ENCODE assay signal across 19 cellular contexts in the genomic region with DNA sequence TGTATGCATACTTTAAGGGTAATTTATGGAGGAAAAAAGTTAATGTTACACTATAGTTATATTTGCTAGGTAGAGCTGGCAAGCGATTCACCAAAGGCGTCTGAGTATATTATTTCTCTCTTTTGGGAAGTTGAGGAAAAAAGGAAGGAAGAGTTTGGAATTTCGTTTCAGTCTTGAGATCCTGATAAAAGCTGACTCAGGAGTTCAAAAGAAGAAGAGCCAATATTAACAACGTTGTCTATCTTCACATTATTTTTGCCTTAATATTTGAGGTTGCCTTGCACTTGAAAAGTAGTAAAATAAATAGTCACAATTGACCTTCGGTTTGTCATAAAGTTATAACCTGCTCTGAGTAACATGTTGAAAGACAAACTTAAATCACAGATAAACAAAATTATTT.
DNase-seq lines count a peak whose midpoint lies in the region; ATAC-seq, FAIRE-seq and TF ChIP-seq lines count a peak whose summit lies in the region.
"Had no signal": no experiment of that assay in that cellular context is flagged by ENCODE, and none has a peak within 500 bp of the region (broad histone marks: within the 10 kb centered on the region; RNA-seq: fewer than 3 reads in every experiment).

No MANE protein-coding gene starts in this region.

- H3K4me3 ChIP-seq in IMR-90 (ENCODE audit: insufficient read depth, low read depth, low read length) (no peak overlapping the region), H1 (ENCODE audit: extremely low read depth in 1 of 4, insufficient read depth in 2 of 4, low read depth in 3 of 4, low read length in 4 of 4) (no peak overlapping the region), osteoblast (ENCODE audit: insufficient read depth, low read length) (peak overlapping the region; percentile 8)
- no peak overlapping the region for H3K4me3 ChIP-seq in CD4-positive, alpha-beta memory T cell (ENCODE audit: low read length in 2 of 2)
- H3K4me3 ChIP-seq: BLaER1 had no signal

- H3K4me1 Mint-ChIP-seq in CD4-positive, alpha-beta memory T cell, result no peaks in the 10 kb centered on the region
- H3K4me1 Mint-ChIP-seq in Calu3 (ENCODE audit: low read depth, unreplicated experiment), result no peaks in the 10 kb centered on the region
- H3K4me1 Mint-ChIP-seq: B cell; CD4-positive, CD25-positive, alpha-beta regulatory T cell; CD8-positive, alpha-beta memory T cell had no signal

- no peak overlapping the region for H3K23ac ChIP-seq in IMR-90 (ENCODE audit: low read depth, low read length)
- no peak overlapping the region for H3K23ac ChIP-seq in H1 (ENCODE audit: insufficient read length)

- H2AK5ac ChIP-seq in IMR-90 (ENCODE audit: low read depth, low read length), result no peak overlapping the region
- H2AK5ac ChIP-seq in H1 (ENCODE audit: low read depth, low read length), result no peak overlapping the region

- H3K4ac ChIP-seq in IMR-90 (ENCODE audit: low read depth, low read length), result no peak overlapping the region
- no peak overlapping the region for H3K4ac ChIP-seq in H1 (replicated peaks; ENCODE audit: insufficient read length, low read depth, low read length)

- H2BK120ac ChIP-seq in IMR-90 (ENCODE audit: low read depth, low read length) (no peak overlapping the region), H1 (replicated peaks; ENCODE audit: low read depth, low read length) (no peak overlapping the region)

- no peak for TF ChIP-seq EP300 in H1 (IDR thresholded peaks at IDR 0.05; ENCODE audit: borderline replicate concordance in 1 of 2, low read depth in 2 of 2, low read length in 2 of 2)

- H3K18ac ChIP-seq in IMR-90 (ENCODE audit: low read depth, low read length), result no peak overlapping the region
- H3K18ac ChIP-seq in H1 (ENCODE audit: extremely low read depth, low read length), result no peak overlapping the region

- no peaks in the 10 kb centered on the region for H3K4me1 ChIP-seq in IMR-90 (ENCODE audit: control insufficient read depth, insufficient read depth, low read length)
- no peaks in the 10 kb centered on the region for H3K4me1 ChIP-seq in H1 (replicated peaks in 1 of 4; ENCODE audit: control insufficient read depth in 3 of 4, insufficient read depth in 4 of 4, low read length in 3 of 4)
- no peaks in the 10 kb centered on the region for H3K4me1 ChIP-seq in osteoblast (ENCODE audit: insufficient read depth, low read length)
- H3K4me1 ChIP-seq in CD4-positive, alpha-beta memory T cell (ENCODE audit: insufficient read depth, low read length), result no peaks in the 10 kb centered on the region
- H3K4me1 ChIP-seq: BLaER1 had no signal

- H2AK9ac ChIP-seq in IMR-90 (replicated peaks; ENCODE audit: low read depth, low read length, poor library complexity), result no peak overlapping the region

- H2BK20ac ChIP-seq in IMR-90 (ENCODE audit: low read depth, low read length) (no peak overlapping the region), H1 (ENCODE audit: low read length) (no peak overlapping the region)

- H4K5ac ChIP-seq in IMR-90 (ENCODE audit: low read depth, low read length) (no peak overlapping the region), H1 (ENCODE audit: insufficient read length, low read depth, low read length) (no peak overlapping the region)

- H2BK12ac ChIP-seq in H1 (ENCODE audit: low read depth, low read length), result no peak overlapping the region

- H3K79me2 ChIP-seq in H1 (ENCODE audit: control insufficient read depth in 1 of 2, insufficient read depth in 2 of 2, low read length in 2 of 2) (no peaks in the 10 kb centered on the region), osteoblast (ENCODE audit: insufficient read depth, low read length) (no peaks in the 10 kb centered on the region)

- no peaks in the 10 kb centered on the region for H3K9me1 ChIP-seq in IMR-90 (ENCODE audit: insufficient read depth, low read length)

- no peak overlapping the region for H3K27ac Mint-ChIP-seq in CD4-positive, alpha-beta memory T cell
- no peak overlapping the region for H3K27ac Mint-ChIP-seq in Calu3 (ENCODE audit: unreplicated experiment)
- H3K27ac Mint-ChIP-seq: B cell; CD4-positive, CD25-positive, alpha-beta regulatory T cell; CD8-positive, alpha-beta memory T cell had no signal

- H3K36me3 Mint-ChIP-seq in CD4-positive, alpha-beta memory T cell, result no peaks in the 10 kb centered on the region
- no peaks in the 10 kb centered on the region for H3K36me3 Mint-ChIP-seq in Calu3 (ENCODE audit: insufficient read depth, unreplicated experiment)
- H3K36me3 Mint-ChIP-seq: CD4-positive, CD25-positive, alpha-beta regulatory T cell; CD8-positive, alpha-beta memory T cell had no signal

- ATAC-seq in IMR-90 (ENCODE audit: low read depth) (no peak), GM19351 (IDR thresholded peaks at IDR 0.05; ENCODE audit: unreplicated experiment) (no peak)

- FAIRE-seq in H1 (lab: Jason Lieb, UNC), result no peak
- FAIRE-seq: GM12891, GM18507 had no signal

- peaks cover 2 to 24% (median 4%) of the 10 kb centered on the region in 8 donors for H3K9me3 Mint-ChIP-seq in CD4-positive, alpha-beta memory T cell
- H3K9me3 Mint-ChIP-seq in Calu3 (ENCODE audit: low read depth, unreplicated experiment), result peaks cover 6% of the 10 kb centered on the region

- DNase-seq in IMR-90 (no peak), H1 (ENCODE audit: low read depth in 1 of 2, low spot score in 2 of 2) (no peak), osteoblast (ENCODE audit: insufficient read length, low spot score, missing footprints) (no peak), Calu3 (no peak)
- DNase-seq in CD4-positive, alpha-beta memory T cell, result no peak
- DNase-seq: CD4-positive, CD25-positive, alpha-beta regulatory T cell; CD8-positive, alpha-beta memory T cell; DMS53; DMS79 treated with DMSO at 0.1 percent for 48 hours; GF-D8; GOT3; H7; HCEC 1CT had no signal

- no CpG with 5 or more reads among the region's 5 CpGs for WGBS in IMR-90 (ENCODE audit: extremely low coverage in 2 of 2, insufficient read length in 1 of 2), 2 experiments
- 91% methylated on average over 5 of the region's 5 CpGs; no CpG with 5 or more reads in 1 of the 2 experiments for WGBS in H1 (ENCODE audit: extremely low coverage in 1 of 2, insufficient coverage in 1 of 2, insufficient read length in 1 of 2, insufficient replicate concordance in 2 of 2, low coverage in 1 of 2, low lambda C conversion rate in 2 of 2, missing lambda C conversion rate in 1 of 2), 2 experiments

- POLR2A ChIA-PET in IMR-90 (lab: Charles Lee; ENCODE audit: unreplicated experiment), result no interaction called here
- POLR2A ChIA-PET in H1 (lab: Charles Lee; ENCODE audit: partially characterized antibody), result no interaction called here
- POLR2A ChIA-PET in CD4-positive, alpha-beta memory T cell (lab: Charles Lee; ENCODE audit: partially characterized antibody), result no interaction called here

- no peak for TF ChIP-seq POLR2A in IMR-90 (IDR thresholded peaks at IDR 0.05; ENCODE audit: low read depth, low read length)
- no peak for TF ChIP-seq POLR2A in H1 (IDR thresholded peaks at IDR 0.05; ENCODE audit: control extremely low read depth in 1 of 2, low read depth in 2 of 2, low read length in 2 of 2)

- TF ChIP-seq CTCF in IMR-90 (conservative IDR thresholded peaks at IDR 0.05; ENCODE audit: low read depth, low read length), result no peak
- no peak for TF ChIP-seq CTCF in H1 (IDR thresholded peaks at IDR 0.05; ENCODE audit: control extremely low read depth in 1 of 3, insufficient read depth in 1 of 3, low read depth in 1 of 3, low read length in 3 of 3)
- no peak for TF ChIP-seq CTCF in osteoblast (IDR thresholded peaks at IDR 0.05; ENCODE audit: extremely low read depth, low read depth, low read length)
- no peak for TF ChIP-seq CTCF in Calu3 (IDR thresholded peaks at IDR 0.05; ENCODE audit: unreplicated experiment)

- H3K14ac ChIP-seq in IMR-90 (replicated peaks; ENCODE audit: low read depth, low read length), result no peak overlapping the region
- H3K14ac ChIP-seq in H1 (ENCODE audit: insufficient read length), result peak overlapping the region; percentile 87

- BruUV-seq in IMR-90 (replicated peaks; lab: Mats Ljungman, UMichigan) (no TSS peak), Calu3 (replicated peaks; lab: Mats Ljungman, UMichigan) (no TSS peak)

- H4K8ac ChIP-seq in IMR-90 (ENCODE audit: low read depth in 2 of 2, low read length in 2 of 2) (no peak overlapping the region), H1 (ENCODE audit: extremely low read depth, insufficient read depth, low read length) (no peak overlapping the region)

- H3K4me3 Mint-ChIP-seq in CD4-positive, alpha-beta memory T cell, result no peak overlapping the region
- no peak overlapping the region for H3K4me3 Mint-ChIP-seq in Calu3 (ENCODE audit: low read depth, unreplicated experiment)
- H3K4me3 Mint-ChIP-seq: B cell; CD4-positive, CD25-positive, alpha-beta regulatory T cell; CD8-positive, alpha-beta memory T cell had no signal

- H3K36me3 ChIP-seq in IMR-90 (ENCODE audit: control insufficient read depth, insufficient read depth, low read length) (no peaks in the 10 kb centered on the region), H1 (ENCODE audit: control insufficient read depth in 2 of 4, insufficient read depth in 4 of 4, low read length in 3 of 4) (no peaks in the 10 kb centered on the region), osteoblast (ENCODE audit: insufficient read depth, low read length) (no peaks in the 10 kb centered on the region)
- H3K36me3 ChIP-seq in CD4-positive, alpha-beta memory T cell (ENCODE audit: insufficient read depth, low read length), result no peaks in the 10 kb centered on the region
- H3K36me3 ChIP-seq: BLaER1 had no signal

- H3K9me3 ChIP-seq in IMR-90 (ENCODE audit: control insufficient read depth, insufficient read depth, low read length) (no peaks in the 10 kb centered on the region), H1 (ENCODE audit: insufficient read depth in 2 of 2, low read depth in 1 of 2, low read length in 1 of 2) (no peaks in the 10 kb centered on the region), osteoblast (ENCODE audit: low read depth, low read length) (no peaks in the 10 kb centered on the region)
- no peaks in the 10 kb centered on the region for H3K9me3 ChIP-seq in CD4-positive, alpha-beta memory T cell (ENCODE audit: control insufficient read depth in 1 of 2, low read length in 2 of 2)
- H3K9me3 ChIP-seq: BLaER1 had no signal

- no peak overlapping the region for H3K27ac ChIP-seq in IMR-90 (ENCODE audit: insufficient read depth, low read length)
- no peak overlapping the region for H3K27ac ChIP-seq in H1 (ENCODE audit: low read depth, low read length)
- H3K27ac ChIP-seq in osteoblast (ENCODE audit: low read depth, low read length), result peak overlapping the region; percentile 7
- H3K27ac ChIP-seq in CD4-positive, alpha-beta memory T cell (ENCODE audit: low read depth, low read length), result no peak overlapping the region
- H3K27ac ChIP-seq: BLaER1, C4-2B had no signal

- in situ Hi-C loops in IMR-90 (cut with MboI; ENCODE audit: low sequenced_read_pairs), result no loop called here

- dilution Hi-C loops in IMR-90 (cut with HindIII; ENCODE audit: low sequenced_read_pairs, unreplicated experiment), result no loop called here

- H3K9ac ChIP-seq in IMR-90 (ENCODE audit: low read depth, low read length), result no peak overlapping the region
- H3K9ac ChIP-seq in H1 (replicated peaks in 1 of 4; ENCODE audit: extremely low read depth in 1 of 4, low read depth in 3 of 4, low read length in 3 of 4), result no peak overlapping the region
- H3K9ac ChIP-seq: BLaER1 had no signal

- TF ChIP-seq RAD21 in IMR-90 (IDR thresholded peaks at IDR 0.05; ENCODE audit: low read length) (no peak), H1 (IDR thresholded peaks at IDR 0.05 in 1 of 2, conservative IDR thresholded peaks at IDR 0.05 in 1 of 2; ENCODE audit: low read depth in 2 of 2, low read length in 2 of 2) (no peak)

- H4K91ac ChIP-seq in IMR-90 (ENCODE audit: insufficient read depth, low read depth, low read length), result no peak overlapping the region
- no peak overlapping the region for H4K91ac ChIP-seq in H1 (replicated peaks; ENCODE audit: insufficient read length, low read length)

- H2AFZ ChIP-seq in IMR-90 (replicated peaks; ENCODE audit: low read length, poor library complexity) (no peak overlapping the region), H1 (ENCODE audit: low read length) (no peak overlapping the region), osteoblast (ENCODE audit: low read length) (peak overlapping the region; percentile 79)

- H2BK15ac ChIP-seq in IMR-90 (ENCODE audit: low read depth, low read length), result no peak overlapping the region
- H2BK15ac ChIP-seq in H1 (ENCODE audit: low read length), result no peak overlapping the region

- H3K23me2 ChIP-seq in H1 (ENCODE audit: low read depth, low read length), result no peaks in the 10 kb centered on the region

- H3K27me3 ChIP-seq in IMR-90 (ENCODE audit: control insufficient read depth, insufficient read depth, low read length) (no peaks in the 10 kb centered on the region), H1 (replicated peaks in 1 of 4; ENCODE audit: control insufficient read depth in 3 of 4, extremely low read depth in 1 of 4, insufficient read depth in 3 of 4, low read length in 3 of 4) (no peaks in the 10 kb centered on the region), osteoblast (ENCODE audit: insufficient read depth, low read length) (no peaks in the 10 kb centered on the region)
- H3K27me3 ChIP-seq in CD4-positive, alpha-beta memory T cell (ENCODE audit: insufficient read depth, low read length), result no peaks in the 10 kb centered on the region
- H3K27me3 ChIP-seq: BLaER1 had no signal

- H3K27me3 Mint-ChIP-seq in CD4-positive, alpha-beta memory T cell, result no peaks in the 10 kb centered on the region
- H3K27me3 Mint-ChIP-seq in Calu3 (ENCODE audit: unreplicated experiment), result no peaks in the 10 kb centered on the region
- H3K27me3 Mint-ChIP-seq: B cell; CD4-positive, CD25-positive, alpha-beta regulatory T cell; CD8-positive, alpha-beta memory T cell had no signal

- H4K20me1 ChIP-seq in IMR-90 (ENCODE audit: insufficient read depth, low read length) (no peaks in the 10 kb centered on the region), H1 (replicated peaks in 1 of 2; ENCODE audit: control insufficient read depth in 1 of 2, insufficient read depth in 2 of 2, low read length in 2 of 2) (no peaks in the 10 kb centered on the region), osteoblast (ENCODE audit: insufficient read depth, low read length) (no peaks in the 10 kb centered on the region)
- H4K20me1 ChIP-seq: BLaER1 had no signal

- CTCF ChIA-PET in IMR-90 (lab: Yijun Ruan, JAX) (no interaction called here), H1 (lab: Charles Lee; ENCODE audit: partially characterized antibody) (no interaction called here), Calu3 (lab: Charles Lee) (interaction anchor here (0.7 kb wide), 1 partner anchor 1546 kb away, joined by 6 read pairs; no protein-coding TSS in a partner anchor)
- CTCF ChIA-PET in CD4-positive, alpha-beta memory T cell (lab: Charles Lee; ENCODE audit: partially characterized antibody), result no interaction called here

- H3K56ac ChIP-seq in IMR-90 (ENCODE audit: extremely low read depth, insufficient read depth, low read length) (no peak overlapping the region), H1 (replicated peaks; ENCODE audit: insufficient read length, low read depth, low read length) (no peak overlapping the region)

- intact Hi-C loops in IMR-90 (cut with micrococcal nuclease) (no loop called here), Calu3 (cut with micrococcal nuclease; ENCODE audit: unreplicated experiment) (no loop called here)
- intact Hi-C loops in CD4-positive, alpha-beta memory T cell (cut with micrococcal nuclease), result no loop called here

- H3K4me2 ChIP-seq in IMR-90 (ENCODE audit: low read depth, low read length), result no peak overlapping the region
- H3K4me2 ChIP-seq in H1 (ENCODE audit: insufficient read depth in 1 of 2, low read depth in 2 of 2, low read length in 2 of 2), result no peak overlapping the region
- peak overlapping the region; percentile 58 for H3K4me2 ChIP-seq in osteoblast (ENCODE audit: insufficient read depth, low read length)
- H3K4me2 ChIP-seq: BLaER1 had no signal

- H3K79me1 ChIP-seq in IMR-90 (ENCODE audit: low read depth in 1 of 2, low read length in 2 of 2) (no peaks in the 10 kb centered on the region), H1 (ENCODE audit: low read depth, low read length) (no peaks in the 10 kb centered on the region)

- no peak overlapping the region for H2BK5ac ChIP-seq in IMR-90 (ENCODE audit: low read depth, low read length, poor library complexity, severe bottlenecking)
- no peak overlapping the region for H2BK5ac ChIP-seq in H1 (ENCODE audit: low read depth, low read length)
